In genomic region chr3:108124337-108125150, GRCh38 we compare ENCODE assay signal across 7 cellular contexts. TPM values are rescaled to one million over a fixed set of nuclear protein-coding genes. Genes with fewer than 3 reads are reported as not detected.
DNase-seq lines count a peak whose midpoint lies in the region; ATAC-seq and TF ChIP-seq lines count a peak whose summit lies in the region.

No MANE protein-coding gene starts in this region.

- H3K4me3 Mint-ChIP-seq in activated naive CD4-positive, alpha-beta T cell treated with anti-CD3 and anti-CD28 coated beads for 36 hours = peak overlapping the region; percentile 90
- H3K4me3 Mint-ChIP-seq in neural crest cell = no peak overlapping the region

- intact Hi-C loops in activated naive CD4-positive, alpha-beta T cell treated with anti-CD3 and anti-CD28 coated beads for 36 hours (cut with micrococcal nuclease) = loop anchor here (1.0 to 2.0 kb wide), 9 partner anchors 10 to 602 kb away; partner anchors contain the start of genes BBX, CIP2A, DZIP3 and IFT57

- H3K27me3 Mint-ChIP-seq in activated naive CD4-positive, alpha-beta T cell treated with anti-CD3 and anti-CD28 coated beads for 36 hours (ENCODE audit: low read depth) = no peaks in the 10 kb centered on the region
- H3K27me3 Mint-ChIP-seq in neural crest cell (ENCODE audit: low read depth) = peaks cover 11% of the 10 kb centered on the region

- H3K4me1 Mint-ChIP-seq in activated naive CD4-positive, alpha-beta T cell treated with anti-CD3 and anti-CD28 coated beads for 36 hours (ENCODE audit: low read depth) = peaks cover 56% of the 10 kb centered on the region
- H3K4me1 Mint-ChIP-seq in neural crest cell = peaks cover 35% of the 10 kb centered on the region

- peak overlapping the region; percentile 100 for H3K27ac Mint-ChIP-seq in activated naive CD4-positive, alpha-beta T cell treated with anti-CD3 and anti-CD28 coated beads for 36 hours
- peak overlapping the region; percentile 96 for H3K27ac Mint-ChIP-seq in neural crest cell (ENCODE audit: unreplicated experiment)

- DNase-seq in GM19240 (ENCODE audit: insufficient read length, low spot score) (peak; percentile 45), RPMI8226 (peak; percentile 82), neural crest cell (ENCODE audit: low read depth, low spot score) (no peak), DMS 273 treated with DMSO at 0.1 percent for 48 hours (lab: John Stamatoyannopoulos, UW) (no peak), cerebellar nuclear complex (lab: John Stamatoyannopoulos, UW) (no peak)
- DNase-seq in activated naive CD4-positive, alpha-beta T cell treated with anti-CD3 and anti-CD28 coated beads for 36 hours = peak; percentile 84

- H3K36me3 Mint-ChIP-seq in activated naive CD4-positive, alpha-beta T cell treated with anti-CD3 and anti-CD28 coated beads for 36 hours (ENCODE audit: low read depth) = peaks cover 31% of the 10 kb centered on the region
- no peaks in the 10 kb centered on the region for H3K36me3 Mint-ChIP-seq in neural crest cell (ENCODE audit: low read depth)

- peaks cover under 1% of the 10 kb centered on the region for H3K9me3 Mint-ChIP-seq in activated naive CD4-positive, alpha-beta T cell treated with anti-CD3 and anti-CD28 coated beads for 36 hours
- peaks cover 2% of the 10 kb centered on the region for H3K9me3 Mint-ChIP-seq in neural crest cell

- TF ChIP-seq CTCF in neural crest cell (conservative IDR thresholded peaks at IDR 0.05) = no peak

- CTCF ChIA-PET in activated naive CD4-positive, alpha-beta T cell treated with anti-CD3 and anti-CD28 coated beads for 36 hours (lab: Charles Lee) = interaction anchor here (0.7 to 1.1 kb wide), 2 partner anchors 35 to 45 kb away, joined by 3 read pairs; no protein-coding TSS in a partner anchor

- peak; percentile 90 for ATAC-seq in HG03097 (IDR thresholded peaks at IDR 0.05; ENCODE audit: low FRiP score, unreplicated experiment)

RNA-seq across cellular contexts. Expression of gene CD47, which starts 33.7 kb away (rescaled TPM):
- 10 to 100 TPM; 60.2 to 63.7 TPM for total RNA-seq in activated naive CD4-positive, alpha-beta T cell treated with anti-CD3 and anti-CD28 coated beads for 36 hours
- 43.4 and 48.3 TPM in 2 replicates for total RNA-seq in neural crest cell

Comparison
In these comparisons a context has a peak if more than half of its experiments do, and no peak if none do; other contexts are left out.
1. DNase-seq: peak in GM19240 (single experiment), RPMI8226 (single experiment) and activated naive CD4-positive, alpha-beta T cell treated with anti-CD3 and anti-CD28 coated beads for 36 hours (single experiment); none in neural crest cell (single experiment), DMS 273 treated with DMSO at 0.1 percent for 48 hours (single experiment) and cerebellar nuclear complex (0 of 2).